In the genomic region with DNA sequence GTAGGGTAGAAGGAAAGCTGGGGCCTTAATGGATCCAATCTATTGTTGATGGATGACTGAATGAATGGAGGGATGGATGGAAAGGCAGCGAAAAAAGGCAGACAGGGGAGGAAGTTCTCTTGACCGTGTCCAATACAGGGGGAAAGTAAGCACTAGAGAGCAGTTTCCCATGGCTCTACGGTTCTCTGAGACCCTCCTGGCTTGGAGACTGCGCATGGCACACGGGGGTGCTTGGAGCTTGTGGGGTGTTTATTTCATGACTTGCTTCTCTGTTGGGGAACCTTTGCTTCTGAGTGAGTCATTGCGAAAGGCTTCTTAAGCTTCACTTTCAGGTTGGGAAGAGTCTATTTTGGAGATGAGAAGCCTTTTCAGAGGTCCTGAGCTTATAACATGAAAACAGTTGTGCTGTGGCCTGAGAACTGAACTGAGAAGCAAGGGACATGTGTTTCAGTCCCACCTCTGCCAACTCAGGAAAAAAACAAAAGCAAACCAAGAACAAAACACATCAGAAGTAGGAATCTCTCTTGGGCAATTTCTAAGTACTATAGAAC, we compare ENCODE assay signal across 13 cellular contexts. TPM values are rescaled to one million over a fixed set of nuclear protein-coding genes. Genes with fewer than 3 reads are reported as not detected.
DNase-seq lines count a peak whose midpoint lies in the region; ATAC-seq and TF ChIP-seq lines count a peak whose summit lies in the region.
"Had no signal": no experiment of that assay in that cellular context is flagged by ENCODE, and none has a peak within 500 bp of the region (broad histone marks: within the 10 kb centered on the region; RNA-seq: fewer than 3 reads in every experiment).

No MANE protein-coding gene starts in this region.

- H3K36me3 Mint-ChIP-seq in activated CD4-positive, alpha-beta T cell treated with anti-CD3 and anti-CD28 coated beads for 36 hours (ENCODE audit: low read depth), result peaks cover 7% of the 10 kb centered on the region
- no peaks in the 10 kb centered on the region for H3K36me3 Mint-ChIP-seq in stimulated activated memory B cell treated with anti-CD40 and anti-IgM and Interleukin-4, amounts not matched to agents 10 μg/mL and 1 μg/mL and 100 μg/mL, for 72 hours

- peak; percentile 6 for ATAC-seq in activated CD4-positive, alpha-beta T cell treated with anti-CD3 and anti-CD28 coated beads for 36 hours
- ATAC-seq in GM21423 (IDR thresholded peaks at IDR 0.05; ENCODE audit: unreplicated experiment) (peak; percentile 25), HG03432 (IDR thresholded peaks at IDR 0.05; ENCODE audit: unreplicated experiment) (peak; percentile 41)
- no peak for ATAC-seq in stimulated activated memory B cell treated with anti-CD40 and anti-IgM and Interleukin-4, amounts not matched to agents 10 μg/mL and 1 μg/mL and 100 μg/mL, for 72 hours

- H3K4me1 Mint-ChIP-seq in activated CD4-positive, alpha-beta T cell treated with anti-CD3 and anti-CD28 coated beads for 36 hours, result peaks cover 95% of the 10 kb centered on the region
- peaks cover 55% of the 10 kb centered on the region for H3K4me1 Mint-ChIP-seq in stimulated activated memory B cell treated with anti-CD40 and anti-IgM and Interleukin-4, amounts not matched to agents 10 μg/mL and 1 μg/mL and 100 μg/mL, for 72 hours

- CTCF ChIA-PET in activated CD4-positive, alpha-beta T cell treated with anti-CD3 and anti-CD28 coated beads for 36 hours (lab: Charles Lee), result interaction anchor here (0.7 to 1.0 kb wide), 3 partner anchors 9 to 14 kb away, joined by 3 to 8 read pairs (median 5); a partner anchor contains a TSS
- CTCF ChIA-PET in RWPE1 (lab: Yijun Ruan, JAX), result interaction anchor here (0.6 to 1.4 kb wide), 3 partner anchors 14 to 99 kb away, joined by 3 to 6 read pairs (median 5); no protein-coding TSS in a partner anchor

- no peak overlapping the region for H3K4me3 Mint-ChIP-seq in activated CD4-positive, alpha-beta T cell treated with anti-CD3 and anti-CD28 coated beads for 36 hours
- H3K4me3 Mint-ChIP-seq in stimulated activated memory B cell treated with anti-CD40 and anti-IgM and Interleukin-4, amounts not matched to agents 10 μg/mL and 1 μg/mL and 100 μg/mL, for 72 hours, result no peak overlapping the region

- TF ChIP-seq CTCF in choroid plexus epithelial cell (conservative IDR thresholded peaks at IDR 0.05; ENCODE audit: low read depth, low read length) (no peak), RWPE1 (conservative IDR thresholded peaks at IDR 0.05; ENCODE audit: low read depth) (no peak)

- peak overlapping the region; percentile 84 for H3K27ac Mint-ChIP-seq in activated CD4-positive, alpha-beta T cell treated with anti-CD3 and anti-CD28 coated beads for 36 hours
- no peak overlapping the region for H3K27ac Mint-ChIP-seq in stimulated activated memory B cell treated with anti-CD40 and anti-IgM and Interleukin-4, amounts not matched to agents 10 μg/mL and 1 μg/mL and 100 μg/mL, for 72 hours

- H3K4me3 ChIP-seq in choroid plexus epithelial cell (ENCODE audit: low read depth, low read length), result no peak overlapping the region
- H3K4me3 ChIP-seq: esophagus squamous epithelium had no signal

- H3K27ac ChIP-seq in RWPE1, result no peak overlapping the region
- H3K27ac ChIP-seq: esophagus squamous epithelium had no signal

- DNase-seq in activated CD4-positive, alpha-beta T cell treated with anti-CD3 and anti-CD28 coated beads for 36 hours, result peak; percentile 44
- DNase-seq in activated CD4-positive, alpha-beta T cell treated with anti-CD3 and anti-CD28 coated beads, Interleukin-2, amount 50 U/mL, for 4 hours, result no peak
- DNase-seq in choroid plexus epithelial cell (ENCODE audit: low read depth) (peak; percentile 23), RWPE1 (ENCODE audit: low spot score) (no peak), DMS53 (lab: John Stamatoyannopoulos, UW) (no peak)
- DNase-seq: 8988T, amniotic stem cell, esophagus squamous epithelium, NCI-H2171 treated with DMSO at 0.1 percent for 48 hours had no signal

- intact Hi-C loops in activated CD4-positive, alpha-beta T cell treated with anti-CD3 and anti-CD28 coated beads for 36 hours (cut with DNase I, micrococcal nuclease), result loop anchor here in 1 of 2 experiments (5.0 to 10.0 kb wide), 3 partner anchors 513 to 1990 kb away; a partner anchor contains a TSS

- no peaks in the 10 kb centered on the region for H3K9me3 Mint-ChIP-seq in activated CD4-positive, alpha-beta T cell treated with anti-CD3 and anti-CD28 coated beads for 36 hours (ENCODE audit: low read depth)
- H3K9me3 Mint-ChIP-seq in stimulated activated memory B cell treated with anti-CD40 and anti-IgM and Interleukin-4, amounts not matched to agents 10 μg/mL and 1 μg/mL and 100 μg/mL, for 72 hours, result no peaks in the 10 kb centered on the region

- POLR2A ChIA-PET in activated CD4-positive, alpha-beta T cell treated with anti-CD3 and anti-CD28 coated beads for 36 hours (lab: Charles Lee), result interaction anchor here (0.6 to 2.8 kb wide), 10 partner anchors 9 to 317 kb away, joined by 3 to 12 read pairs (median 6); a partner anchor contains a TSS
- POLR2A ChIA-PET in RWPE1 (lab: Yijun Ruan, JAX; ENCODE audit: low non-redundant PET), result no interaction called here

- H3K27me3 Mint-ChIP-seq in activated CD4-positive, alpha-beta T cell treated with anti-CD3 and anti-CD28 coated beads for 36 hours, result no peaks in the 10 kb centered on the region
- H3K27me3 Mint-ChIP-seq in stimulated activated memory B cell treated with anti-CD40 and anti-IgM and Interleukin-4, amounts not matched to agents 10 μg/mL and 1 μg/mL and 100 μg/mL, for 72 hours, result peaks cover 18% of the 10 kb centered on the region

RNA-seq across cellular contexts. Expression of a gene that starts 12.8 kb away (rescaled TPM):
- total RNA-seq in activated CD4-positive, alpha-beta T cell treated with anti-CD3 and anti-CD28 coated beads for 36 hours, result under 1 TPM; 0.69 to 0.75 TPM
- total RNA-seq: esophagus squamous epithelium had no signal

RNA-seq across cellular contexts. Expression of a gene that starts 37.2 kb away (rescaled TPM):
- total RNA-seq in activated CD4-positive, alpha-beta T cell treated with anti-CD3 and anti-CD28 coated beads for 36 hours, result not detected
- total RNA-seq: esophagus squamous epithelium; T-helper 1 cell treated with Interleukin-12 subunit alpha and Interleukin-12 subunit beta and Interleukin-4 antibody, amounts not matched to agents 30 ng/mL and 1 ng/mL, for 36 hours had no signal

Comparison
In these comparisons a context has a peak if more than half of its experiments do, and no peak if none do; other contexts are left out.
1. DNase-seq: peak in activated CD4-positive, alpha-beta T cell treated with anti-CD3 and anti-CD28 coated beads for 36 hours (single experiment) and choroid plexus epithelial cell (single experiment); none in activated CD4-positive, alpha-beta T cell treated with anti-CD3 and anti-CD28 coated beads, Interleukin-2, amount 50 U/mL, for 4 hours (0 of 2), RWPE1 (single experiment) and DMS53 (single experiment).